ENCODE assay signal across 11 cellular contexts in the genomic region with DNA sequence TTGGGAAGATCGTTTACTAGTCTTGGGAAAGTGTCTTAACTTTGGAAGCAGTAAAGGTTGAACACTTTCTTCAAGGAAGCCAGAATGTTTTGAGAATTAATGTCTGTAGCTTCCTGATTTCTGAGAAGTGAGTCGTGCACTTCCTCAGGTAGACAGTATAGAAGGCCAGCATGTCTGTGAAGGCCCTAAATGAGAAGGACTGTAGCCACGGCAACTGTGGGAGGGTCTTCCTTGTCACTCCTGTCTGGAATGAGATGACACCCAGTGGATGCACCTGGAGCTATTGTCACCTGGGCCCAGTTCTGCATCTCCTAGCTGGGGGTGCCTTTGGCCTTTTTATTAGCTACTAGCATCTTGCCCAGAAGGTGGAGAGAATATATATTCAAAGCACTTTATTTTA. TPM values are rescaled to one million over a fixed set of nuclear protein-coding genes. Genes with fewer than 3 reads are reported as not detected.
DNase-seq lines count a peak whose midpoint lies in the region; ATAC-seq, FAIRE-seq and TF ChIP-seq lines count a peak whose summit lies in the region.
"Had no signal": no experiment of that assay in that cellular context is flagged by ENCODE, and none has a peak within 500 bp of the region (broad histone marks: within the 10 kb centered on the region; RNA-seq: fewer than 3 reads in every experiment).

No MANE protein-coding gene starts in this region.

- peaks cover 48% of the 10 kb centered on the region for H3K4me1 Mint-ChIP-seq in type B pancreatic cell (ENCODE audit: unreplicated experiment)

- no peaks in the 10 kb centered on the region for H3K9me3 Mint-ChIP-seq in type B pancreatic cell

- no peaks in the 10 kb centered on the region for H3K27me3 Mint-ChIP-seq in type B pancreatic cell

- DNase-seq in stimulated activated CD4-positive, alpha-beta T cell treated with anti-CD3 and anti-CD28 coated beads, Interleukin-15, amount 100 ng/mL, for 24 hours = peak; percentile 19
- DNase-seq in stimulated activated CD4-positive, alpha-beta T cell treated with anti-CD3 and anti-CD28 coated beads, Interleukin-4, amount 100 ng/mL, for 1 hour = no peak
- peak; percentile 56 for DNase-seq in RCC 7860 (ENCODE audit: low spot score)
- DNase-seq in epithelial cell of esophagus (ENCODE audit: low read depth) = peak; percentile 32
- no peak for DNase-seq in type B pancreatic cell (ENCODE audit: extremely low spot score, unreplicated experiment)
- no peak for DNase-seq in NCI-H510A (lab: John Stamatoyannopoulos, UW)
- no peak for DNase-seq in Right ventricle myocardium inferior (ENCODE audit: missing footprints)
- DNase-seq in RWPE1 (ENCODE audit: low spot score) = no peak
- DNase-seq: NCI-H524 treated with DMSO at 0.1 percent for 48 hours, sigmoid colon had no signal

- POLR2A ChIA-PET in RWPE1 (lab: Yijun Ruan, JAX; ENCODE audit: low non-redundant PET) = interaction anchor here (1.8 kb wide), 1 partner anchor 8 kb away, joined by 7 read pairs; the partner anchor contains the start of gene STX16

- no peak for ATAC-seq in Right ventricle myocardium inferior

- H3K4me3 Mint-ChIP-seq in type B pancreatic cell = no peak overlapping the region

- peaks cover 5% of the 10 kb centered on the region for H3K36me3 Mint-ChIP-seq in type B pancreatic cell

- TF ChIP-seq CTCF in epithelial cell of esophagus (IDR thresholded peaks at IDR 0.05; ENCODE audit: insufficient read depth, low read depth, low read length, missing control alignments) (no peak), type B pancreatic cell (conservative IDR thresholded peaks at IDR 0.05) (no peak), RWPE1 (conservative IDR thresholded peaks at IDR 0.05; ENCODE audit: low read depth) (no peak)

- no peak overlapping the region for H3K4me3 ChIP-seq in epithelial cell of esophagus (ENCODE audit: low read length)
- H3K4me3 ChIP-seq: sigmoid colon had no signal

- intact Hi-C loops in Right ventricle myocardium inferior (cut with DNase I) = no loop called here

- CTCF ChIA-PET in RWPE1 (lab: Yijun Ruan, JAX) = interaction anchor here (0.6 to 1.9 kb wide), 5 partner anchors 9 to 1640 kb away, joined by 3 to 9 read pairs (median 3); partner anchors contain the start of gene STX16

- H3K27ac Mint-ChIP-seq in type B pancreatic cell = peak overlapping the region; percentile 67

- FAIRE-seq in RCC 7860 (lab: Jason Lieb, UNC) = no peak
- FAIRE-seq: colon had no signal

- no peak overlapping the region for H3K27ac ChIP-seq in RWPE1
- H3K27ac ChIP-seq: sigmoid colon had no signal

RNA-seq across cellular contexts. Expression of gene STX16, which starts 8.8 kb away (rescaled TPM):
- total RNA-seq in type B pancreatic cell (ENCODE audit: low replicate concordance) = 60.4 and 62.8 TPM in 2 replicates
- 23.8 TPM for total RNA-seq in Right ventricle myocardium inferior

RNA-seq across cellular contexts. Expression of gene NPEPL1, which starts 32.8 kb away (rescaled TPM):
- 21.1 and 25.0 TPM in 2 replicates for total RNA-seq in type B pancreatic cell (ENCODE audit: low replicate concordance)
- total RNA-seq in Right ventricle myocardium inferior = 23.3 TPM

Comparison
In these comparisons a context has a peak if more than half of its experiments do, and no peak if none do; other contexts are left out.
1. DNase-seq: peak in stimulated activated CD4-positive, alpha-beta T cell treated with anti-CD3 and anti-CD28 coated beads, Interleukin-15, amount 100 ng/mL, for 24 hours (single experiment), RCC 7860 (single experiment) and epithelial cell of esophagus (single experiment); none in stimulated activated CD4-positive, alpha-beta T cell treated with anti-CD3 and anti-CD28 coated beads, Interleukin-4, amount 100 ng/mL, for 1 hour (single experiment), type B pancreatic cell (single experiment), NCI-H510A (single experiment), Right ventricle myocardium inferior (single experiment) and RWPE1 (single experiment).